ENCODE assay signal across 18 cellular contexts in genomic region chr10:26621243-26621888, GRCh38.
DNase-seq lines count a peak whose midpoint lies in the region; ATAC-seq and TF ChIP-seq lines count a peak whose summit lies in the region.
"Had no signal": no experiment of that assay in that cellular context is flagged by ENCODE, and none has a peak within 500 bp of the region (broad histone marks: within the 10 kb centered on the region; RNA-seq: fewer than 3 reads in every experiment).

No MANE protein-coding gene starts in this region.

- H3K27me3 ChIP-seq in HCT116 (ENCODE audit: insufficient read depth, low read length): no peaks in the 10 kb centered on the region
- H3K27me3 ChIP-seq: thyroid gland had no signal

- DNase-seq in CD14-positive monocyte (ENCODE audit: low spot score) (no peak), HCT116 (ENCODE audit: low read depth, low spot score) (no peak), epithelial cell of prostate (ENCODE audit: low read depth, low spot score) (no peak), AG08396 (ENCODE audit: low spot score) (no peak), MV-4-11 (lab: John Stamatoyannopoulos, UW) (no peak)
- DNase-seq in naive thymus-derived CD8-positive, alpha-beta T cell: no peak
- DNase-seq: activated naive CD8-positive, alpha-beta T cell treated with anti-CD3 and anti-CD28 coated beads, Interleukin-2, amount 10 ng/mL, durations not matched to agents 7 days and 5 days; H7; immature natural killer cell; NCI-H2029 had no signal

- TF ChIP-seq RAD21 in HCT116 (IDR thresholded peaks at IDR 0.05; ENCODE audit: low read depth): no peak

- TF ChIP-seq CTCF in CD14-positive monocyte (IDR thresholded peaks at IDR 0.05) (no peak), HCT116 (IDR thresholded peaks at IDR 0.05 in 2 of 3, conservative IDR thresholded peaks at IDR 0.05 in 1 of 3; ENCODE audit: borderline replicate concordance in 1 of 3, insufficient read depth in 1 of 3, low read depth in 2 of 3, low read length in 2 of 3) (no peak)

- peaks cover 0 to 2% (median 2%) of the 10 kb centered on the region in 3 donors for H3K27me3 Mint-ChIP-seq in CD14-positive monocyte (ENCODE audit: low read depth in 3 of 3)
- peaks cover 4 to 23% (median 12%) of the 10 kb centered on the region in 5 donors for H3K27me3 Mint-ChIP-seq in naive thymus-derived CD8-positive, alpha-beta T cell

- peak overlapping the region; percentile 73 to 79 for H3K4me3 Mint-ChIP-seq in CD14-positive monocyte
- peak overlapping the region; percentile 33 to 81 (median 70) for H3K4me3 Mint-ChIP-seq in naive thymus-derived CD8-positive, alpha-beta T cell
- H3K4me3 Mint-ChIP-seq: activated CD8-positive, alpha-beta T cell treated with anti-CD3 and anti-CD28 coated beads for 36 hours; natural killer cell treated with Interleukin-12 subunit alpha and Interleukin-12 subunit beta and Interleukin-15 and Interleukin-18, amount 100 ng/mL, for 72 hours had no signal

- H3K9me3 ChIP-seq in HCT116 (ENCODE audit: control insufficient read depth in 1 of 2, insufficient read depth in 1 of 2, low read depth in 1 of 2, low read length in 2 of 2): no peaks in the 10 kb centered on the region
- H3K9me3 ChIP-seq: esophagus muscularis mucosa, prostate gland, thyroid gland had no signal

- ATAC-seq in HCT116 (no peak), HG02759 (IDR thresholded peaks at IDR 0.05; ENCODE audit: unreplicated experiment) (no peak), GM18873 (IDR thresholded peaks at IDR 0.05; ENCODE audit: low FRiP score, unreplicated experiment) (no peak)
- no peak for ATAC-seq in naive thymus-derived CD8-positive, alpha-beta T cell

- H3K27ac Mint-ChIP-seq in CD14-positive monocyte: peak overlapping the region in 4 of 7 donors; percentile 20 to 85 (median 76)
- peak overlapping the region in 5 of 10 donors; percentile 2 to 91 (median 80) for H3K27ac Mint-ChIP-seq in naive thymus-derived CD8-positive, alpha-beta T cell
- H3K27ac Mint-ChIP-seq: activated CD8-positive, alpha-beta T cell treated with anti-CD3 and anti-CD28 coated beads for 36 hours; activated naive CD8-positive, alpha-beta T cell treated with anti-CD3 and anti-CD28 coated beads, Interleukin-2, amount 10 ng/mL, durations not matched to agents 7 days and 5 days; activated T-cell treated with anti-CD3 and anti-CD28 coated beads, Interleukin-2, amount 50 U/mL, for 24 hours; immature natural killer cell; natural killer cell treated with Interleukin-12 subunit alpha and Interleukin-12 subunit beta and Interleukin-15 and Interleukin-18, amount 100 ng/mL, for 72 hours had no signal

- no peaks in the 10 kb centered on the region for H3K79me2 ChIP-seq in HCT116 (ENCODE audit: insufficient read depth, low read length)

- CTCF ChIA-PET in HCT116 (lab: Charles Lee): no interaction called here

- H3K9me2 ChIP-seq in HCT116 (ENCODE audit: insufficient read depth): no peaks in the 10 kb centered on the region

- H3K36me3 ChIP-seq in HCT116 (ENCODE audit: control insufficient read depth in 1 of 2, insufficient read depth in 2 of 2, low read length in 2 of 2): no peaks in the 10 kb centered on the region
- H3K36me3 ChIP-seq: esophagus muscularis mucosa, prostate gland, thyroid gland had no signal

- no peak overlapping the region for H3K4me2 ChIP-seq in HCT116 (ENCODE audit: low read length)

- H3K27ac ChIP-seq in HCT116 (ENCODE audit: low read depth, low read length) (no peak overlapping the region), epithelial cell of prostate (peak overlapping the region; percentile 31)
- H3K27ac ChIP-seq: esophagus muscularis mucosa, prostate gland, thyroid gland had no signal

- H4K20me1 ChIP-seq in HCT116 (ENCODE audit: insufficient read depth): no peaks in the 10 kb centered on the region

- H3K4me1 ChIP-seq in HCT116 (ENCODE audit: control insufficient read depth in 1 of 2, insufficient read depth in 2 of 2, low read length in 2 of 2): peaks cover 5 to 12% of the 10 kb centered on the region in 2 experiments; a peak in 3 of 4 replicates
- H3K4me1 ChIP-seq: prostate gland, thyroid gland had no signal

- no peaks in the 10 kb centered on the region for H3K9me3 Mint-ChIP-seq in CD14-positive monocyte
- H3K9me3 Mint-ChIP-seq in naive thymus-derived CD8-positive, alpha-beta T cell: no peaks in the 10 kb centered on the region
- H3K9me3 Mint-ChIP-seq: activated CD8-positive, alpha-beta T cell treated with anti-CD3 and anti-CD28 coated beads for 36 hours; activated naive CD8-positive, alpha-beta T cell treated with anti-CD3 and anti-CD28 coated beads, Interleukin-2, amount 10 ng/mL, durations not matched to agents 7 days and 5 days; activated T-cell treated with anti-CD3 and anti-CD28 coated beads, Interleukin-2, amount 50 U/mL, for 24 hours; natural killer cell treated with Interleukin-12 subunit alpha and Interleukin-12 subunit beta and Interleukin-15 and Interleukin-18, amount 100 ng/mL, for 72 hours had no signal

- no peaks in the 10 kb centered on the region for H3K36me3 Mint-ChIP-seq in CD14-positive monocyte
- no peaks in the 10 kb centered on the region for H3K36me3 Mint-ChIP-seq in naive thymus-derived CD8-positive, alpha-beta T cell
- H3K36me3 Mint-ChIP-seq: activated naive CD8-positive, alpha-beta T cell treated with anti-CD3 and anti-CD28 coated beads, Interleukin-2, amount 10 ng/mL, durations not matched to agents 7 days and 5 days; immature natural killer cell; natural killer cell treated with Interleukin-12 subunit alpha and Interleukin-12 subunit beta and Interleukin-15 and Interleukin-18, amount 100 ng/mL, for 72 hours had no signal

- no peak overlapping the region for H3K9ac ChIP-seq in HCT116 (ENCODE audit: low read length)

- H2AFZ ChIP-seq in HCT116 (ENCODE audit: low read depth, low read length, poor library complexity, severe bottlenecking): peak overlapping the region; percentile 100

- no peak overlapping the region for H3K4me3 ChIP-seq in HCT116 (replicated peaks in 1 of 2; ENCODE audit: low read depth in 1 of 2, low read length in 2 of 2)

- RAD21 ChIA-PET in HCT116 (lab: Charles Lee; ENCODE audit: low non-redundant PET in 1 of 2, low total read pairs in 2 of 2, uncharacterized antibody in 2 of 2, unreplicated experiment in 2 of 2): no interaction called here

- BruUV-seq in HCT116 (replicated peaks; lab: Mats Ljungman, UMichigan): no TSS peak

- no peak for TF ChIP-seq POLR2A in HCT116 (IDR thresholded peaks at IDR 0.05; ENCODE audit: borderline replicate concordance, extremely low read depth, insufficient read depth, insufficient read length)

- intact Hi-C loops in CD14-positive monocyte (cut with micrococcal nuclease): no loop called here
- intact Hi-C loops in HCT116 (cut with micrococcal nuclease): no loop called here

- POLR2A ChIA-PET in HCT116 (lab: Charles Lee): no interaction called here
- POLR2A ChIA-PET in naive thymus-derived CD8-positive, alpha-beta T cell (lab: Charles Lee): interaction anchor here (1.0 kb wide), 1 partner anchor 10 kb away, joined by 3 read pairs; no protein-coding TSS in a partner anchor

- H3K4me1 Mint-ChIP-seq in CD14-positive monocyte: peaks cover 17% of the 10 kb centered on the region
- peaks cover 0 to 10% (median 4%) of the 10 kb centered on the region in 4 donors for H3K4me1 Mint-ChIP-seq in naive thymus-derived CD8-positive, alpha-beta T cell

TF ChIP-seq in HCT116, 20 proteins besides CTCF, POLR2A, EP300 and RAD21:
- TF ChIP-seq MAX (IDR thresholded peaks at IDR 0.05) (no peak), FOSL1 (IDR thresholded peaks at IDR 0.05; ENCODE audit: low read depth) (no peak), POLR2AphosphoS5 (IDR thresholded peaks at IDR 0.05; ENCODE audit: low read depth, low read length) (no peak), EGR1 (IDR thresholded peaks at IDR 0.05; ENCODE audit: low read depth) (no peak)
